Comparison of ENCODE assay signal across 1 cellular context in the genomic region with DNA sequence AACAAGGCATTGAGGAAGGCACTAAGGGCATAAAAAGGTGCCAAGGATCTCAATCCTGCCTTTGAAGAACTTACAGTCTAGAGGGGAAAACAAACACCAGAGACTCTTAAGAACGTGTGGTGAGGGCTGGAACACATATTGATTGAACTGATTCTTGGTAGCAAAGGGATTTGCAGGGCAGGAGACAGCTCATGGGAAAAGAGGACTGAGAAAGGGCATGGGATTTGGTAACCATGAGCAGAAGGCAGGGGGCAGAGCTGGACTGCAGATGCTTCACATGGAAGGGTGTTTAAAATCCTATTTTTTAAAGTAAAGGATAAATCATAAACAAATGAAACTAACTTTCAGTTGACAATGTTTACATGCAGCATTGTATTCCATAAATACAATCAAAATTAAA.
TF ChIP-seq lines count a peak whose summit lies in the region.

No MANE protein-coding gene starts in this region.

TF ChIP-seq in HCT116, 20 proteins besides CTCF, POLR2A, EP300 and RAD21 (continued from another document):
- TF ChIP-seq, protein P1, sequence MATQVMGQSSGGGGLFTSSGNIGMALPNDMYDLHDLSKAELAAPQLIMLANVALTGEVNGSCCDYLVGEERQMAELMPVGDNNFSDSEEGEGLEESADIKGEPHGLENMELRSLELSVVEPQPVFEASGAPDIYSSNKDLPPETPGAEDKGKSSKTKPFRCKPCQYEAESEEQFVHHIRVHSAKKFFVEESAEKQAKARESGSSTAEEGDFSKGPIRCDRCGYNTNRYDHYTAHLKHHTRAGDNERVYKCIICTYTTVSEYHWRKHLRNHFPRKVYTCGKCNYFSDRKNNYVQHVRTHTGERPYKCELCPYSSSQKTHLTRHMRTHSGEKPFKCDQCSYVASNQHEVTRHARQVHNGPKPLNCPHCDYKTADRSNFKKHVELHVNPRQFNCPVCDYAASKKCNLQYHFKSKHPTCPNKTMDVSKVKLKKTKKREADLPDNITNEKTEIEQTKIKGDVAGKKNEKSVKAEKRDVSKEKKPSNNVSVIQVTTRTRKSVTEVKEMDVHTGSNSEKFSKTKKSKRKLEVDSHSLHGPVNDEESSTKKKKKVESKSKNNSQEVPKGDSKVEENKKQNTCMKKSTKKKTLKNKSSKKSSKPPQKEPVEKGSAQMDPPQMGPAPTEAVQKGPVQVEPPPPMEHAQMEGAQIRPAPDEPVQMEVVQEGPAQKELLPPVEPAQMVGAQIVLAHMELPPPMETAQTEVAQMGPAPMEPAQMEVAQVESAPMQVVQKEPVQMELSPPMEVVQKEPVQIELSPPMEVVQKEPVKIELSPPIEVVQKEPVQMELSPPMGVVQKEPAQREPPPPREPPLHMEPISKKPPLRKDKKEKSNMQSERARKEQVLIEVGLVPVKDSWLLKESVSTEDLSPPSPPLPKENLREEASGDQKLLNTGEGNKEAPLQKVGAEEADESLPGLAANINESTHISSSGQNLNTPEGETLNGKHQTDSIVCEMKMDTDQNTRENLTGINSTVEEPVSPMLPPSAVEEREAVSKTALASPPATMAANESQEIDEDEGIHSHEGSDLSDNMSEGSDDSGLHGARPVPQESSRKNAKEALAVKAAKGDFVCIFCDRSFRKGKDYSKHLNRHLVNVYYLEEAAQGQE (IDR thresholded peaks at IDR 0.05; ENCODE audit: low read depth) = no peak
- no peak for TF ChIP-seq SP1 (IDR thresholded peaks at IDR 0.05; ENCODE audit: low read depth)
- no peak for TF ChIP-seq CBX3 (IDR thresholded peaks at IDR 0.05; ENCODE audit: low read depth)
- no peak for TF ChIP-seq ELF1 (IDR thresholded peaks at IDR 0.05; ENCODE audit: borderline replicate concordance, low read depth)
